ENCODE assay signal across 31 cellular contexts in the genomic region with DNA sequence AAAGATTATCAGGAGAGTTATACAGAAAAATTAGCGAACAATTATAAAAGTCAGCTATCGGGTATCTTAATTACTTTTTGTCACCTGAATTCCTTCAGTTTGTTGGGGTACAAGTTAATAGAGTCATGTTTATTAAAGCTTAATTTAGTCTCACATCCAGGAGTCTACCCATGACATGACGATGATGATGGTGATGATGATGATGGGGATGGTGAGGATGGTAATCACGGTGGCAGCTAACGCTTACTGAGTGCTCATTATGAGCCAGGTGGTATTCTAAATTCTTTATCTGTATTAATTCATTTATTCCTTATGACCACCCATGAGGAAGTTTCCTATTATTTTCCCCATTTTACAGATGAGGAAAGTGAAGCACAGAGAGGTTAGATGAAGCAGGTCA.
A peak's percentile ranks its signal among the peaks of the same experiment; 100 is the strongest.
DNase-seq lines count a peak whose midpoint lies in the region; ATAC-seq, FAIRE-seq and TF ChIP-seq lines count a peak whose summit lies in the region.
"Had no signal": no experiment of that assay in that cellular context is flagged by ENCODE, and none has a peak within 500 bp of the region (broad histone marks: within the 10 kb centered on the region; RNA-seq: fewer than 3 reads in every experiment).

No MANE protein-coding gene starts in this region.

- H3K9me3 ChIP-seq in HepG2 (ENCODE audit: low read length), result no peaks in the 10 kb centered on the region
- no peaks in the 10 kb centered on the region for H3K9me3 ChIP-seq in right lobe of liver
- no peaks in the 10 kb centered on the region for H3K9me3 ChIP-seq in HEK293 (ENCODE audit: control insufficient read depth, insufficient read depth, low read depth, low read length)
- H3K9me3 ChIP-seq: A549; BE2C; BLaER1; BLaER1 treated with 17β-estradiol and CSF1 and Interleukin-3, amounts not matched to agents 10 nM and 100 nM; Caco-2 had no signal

- WGBS in HepG2 (ENCODE audit: low lambda C conversion rate), result 3% methylated on average over 5 of the region's 5 CpGs
- WGBS in right lobe of liver (ENCODE audit: insufficient coverage, low coverage, low lambda C conversion rate, missing lambda C conversion rate), result 44% methylated on average over 5 of the region's 5 CpGs

- no peak overlapping the region for H3K4me2 ChIP-seq in HepG2 (ENCODE audit: low read depth, low read length)
- H3K4me2 ChIP-seq: A549; BLaER1; BLaER1 treated with 17β-estradiol and CSF1 and Interleukin-3, amounts not matched to agents 10 nM and 100 nM had no signal

- CTCF ChIA-PET in HepG2 (lab: Yijun Ruan, JAX; ENCODE audit: low intra/inter-chr PET ratio, low total read pairs), result no interaction called here
- CTCF ChIA-PET in HEK293 (lab: Yijun Ruan, JAX), result no interaction called here

- no peak for ATAC-seq in HepG2
- no peak for ATAC-seq in right lobe of liver
- ATAC-seq: A549; CD8-positive, alpha-beta T cell had no signal

- intact Hi-C loops in HepG2 (cut with micrococcal nuclease; ENCODE audit: unreplicated experiment), result loop anchor here (10.0 kb wide), 1 partner anchor 1263 kb away; no protein-coding TSS in a partner anchor
- intact Hi-C loops in right lobe of liver (cut with DNase I), result no loop called here

- no peak overlapping the region for H3K27ac ChIP-seq in HepG2 (ENCODE audit: extremely low read length, insufficient read depth, low read length)
- H3K27ac ChIP-seq in right lobe of liver, result no peak overlapping the region
- no peak overlapping the region for H3K27ac ChIP-seq in HEK293 (ENCODE audit: extremely low read depth, low read depth, low read length)
- H3K27ac ChIP-seq in coronary artery, result no peak overlapping the region
- H3K27ac ChIP-seq: 22Rv1; A549; BLaER1; BLaER1 treated with 17β-estradiol and CSF1 and Interleukin-3, amounts not matched to agents 10 nM and 100 nM; C4-2B had no signal

- H3K4me1 ChIP-seq in HepG2 (ENCODE audit: insufficient read depth, low read length) (no peaks in the 10 kb centered on the region), right lobe of liver (no peaks in the 10 kb centered on the region), HEK293 (ENCODE audit: control insufficient read depth, insufficient read depth, low read length) (no peaks in the 10 kb centered on the region)
- H3K4me1 ChIP-seq: A549, Caco-2 had no signal

- TF ChIP-seq EP300 in HepG2 (IDR thresholded peaks at IDR 0.05; ENCODE audit: low read depth in 2 of 2, low read length in 2 of 2) (no peak), HepG2 (CRISPR knock-in tag; IDR thresholded peaks at IDR 0.05; ENCODE audit: borderline replicate concordance) (no peak)

- H3K4me3 ChIP-seq in HepG2 (replicated peaks in 1 of 3; ENCODE audit: insufficient read depth in 1 of 3, low read depth in 2 of 3, low read length in 3 of 3), result no peak overlapping the region
- H3K4me3 ChIP-seq in right lobe of liver, result no peak overlapping the region
- H3K4me3 ChIP-seq in HEK293 (ENCODE audit: low read depth, low read length), result no peak overlapping the region
- no peak overlapping the region for H3K4me3 ChIP-seq in coronary artery
- H3K4me3 ChIP-seq: A549; BLaER1; BLaER1 treated with 17β-estradiol and CSF1 and Interleukin-3, amounts not matched to agents 10 nM and 100 nM had no signal

- no peak for DNase-seq in HepG2 (ENCODE audit: low spot score)
- DNase-seq in right lobe of liver, result no peak
- no peak for DNase-seq in coronary artery (ENCODE audit: low spot score)
- DNase-seq: 8988T; ACHN; AML-193; BE2C; C1 segment of cervical spinal cord; Caco-2; Calu3; CD4-positive, alpha-beta memory T cell; CD4-positive, alpha-beta T cell; CD4-positive, CD25-positive, alpha-beta regulatory T cell; CD8-positive, alpha-beta memory T cell; CD8-positive, alpha-beta T cell; COR-L47; DMS 273 treated with DMSO at 0.1 percent for 48 hours; DMS153; DMS53; DMS79; DMS79 treated with DMSO at 0.1 percent for 48 hours; DND-41; EL had no signal

- no peak overlapping the region for H2AFZ ChIP-seq in HepG2 (ENCODE audit: low read length)

- no peak for FAIRE-seq in HepG2 (lab: Jason Lieb, UNC)
- FAIRE-seq: A204.1, A549, D721Med had no signal

- in situ Hi-C loops in HepG2 (cut with HindIII; ENCODE audit: extremely low pct_ligation_motif_present, low pct_unique_long_range_greater_than_20kb), result no loop called here

- POLR2A ChIA-PET in HepG2 (lab: Yijun Ruan, JAX) (no interaction called here), HEK293 (lab: Yijun Ruan, JAX) (no interaction called here)

- H3K36me3 ChIP-seq in HepG2 (replicated peaks in 1 of 2; ENCODE audit: control insufficient read depth in 1 of 2, insufficient read depth in 2 of 2, low read length in 2 of 2) (no peaks in the 10 kb centered on the region), right lobe of liver (no peaks in the 10 kb centered on the region), HEK293 (ENCODE audit: control insufficient read depth in 2 of 2, insufficient read depth in 1 of 2, low read length in 2 of 2) (no peaks in the 10 kb centered on the region)
- H3K36me3 ChIP-seq: BE2C; BLaER1; BLaER1 treated with 17β-estradiol and CSF1 and Interleukin-3, amounts not matched to agents 10 nM and 100 nM had no signal

- TF ChIP-seq RAD21 in HepG2 (CRISPR knock-in tag; IDR thresholded peaks at IDR 0.05), result no peak

- BruUV-seq in HepG2 (replicated peaks; lab: Mats Ljungman, UMichigan), result no TSS peak

- H3K27me3 ChIP-seq in HepG2 (ENCODE audit: control insufficient read depth in 1 of 2, insufficient read depth in 2 of 2, low read length in 2 of 2), result no peaks in the 10 kb centered on the region; a peak in 1 of 5 replicates
- no peaks in the 10 kb centered on the region for H3K27me3 ChIP-seq in right lobe of liver
- H3K27me3 ChIP-seq: BE2C; BLaER1; BLaER1 treated with 17β-estradiol and CSF1 and Interleukin-3, amounts not matched to agents 10 nM and 100 nM had no signal

- no peaks in the 10 kb centered on the region for H3K79me2 ChIP-seq in HepG2 (ENCODE audit: insufficient read depth, low read length)

- TF ChIP-seq CTCF in HepG2 (CRISPR knock-in tag; IDR thresholded peaks at IDR 0.05) (no peak), right lobe of liver (IDR thresholded peaks at IDR 0.05) (no peak), HEK293 (tag by site-specific recombination; IDR thresholded peaks at IDR 0.05) (no peak), coronary artery (IDR thresholded peaks at IDR 0.05) (no peak)

- no peak overlapping the region for H3K9ac ChIP-seq in HepG2 (ENCODE audit: insufficient read depth, low read depth, low read length)
- H3K9ac ChIP-seq: BLaER1; BLaER1 treated with 17β-estradiol and CSF1 and Interleukin-3, amounts not matched to agents 10 nM and 100 nM had no signal

- no peak for TF ChIP-seq POLR2A in HepG2 (IDR thresholded peaks at IDR 0.05; ENCODE audit: insufficient read depth in 1 of 2, low read depth in 2 of 2, low read length in 2 of 2)
- TF ChIP-seq POLR2A in right lobe of liver (IDR thresholded peaks at IDR 0.05), result no peak

- H4K20me1 ChIP-seq in HepG2 (ENCODE audit: insufficient read depth, low read length), result no peaks in the 10 kb centered on the region
- H4K20me1 ChIP-seq: BLaER1; BLaER1 treated with 17β-estradiol and CSF1 and Interleukin-3, amounts not matched to agents 10 nM and 100 nM had no signal

TF ChIP-seq in HepG2, 621 proteins besides CTCF, POLR2A, EP300 and RAD21:
- TF ChIP-seq ZNF136 (CRISPR knock-in tag; IDR thresholded peaks at IDR 0.05; ENCODE audit: low read depth), result no peak
- peak; percentile 52 for TF ChIP-seq CREB1 (IDR thresholded peaks at IDR 0.05)
- no peak for TF ChIP-seq CREB1 (CRISPR knock-in tag; IDR thresholded peaks at IDR 0.05)

TF ChIP-seq in HEK293, 187 proteins besides CTCF, POLR2A, EP300 and RAD21:
- TF ChIP-seq, protein P1, sequence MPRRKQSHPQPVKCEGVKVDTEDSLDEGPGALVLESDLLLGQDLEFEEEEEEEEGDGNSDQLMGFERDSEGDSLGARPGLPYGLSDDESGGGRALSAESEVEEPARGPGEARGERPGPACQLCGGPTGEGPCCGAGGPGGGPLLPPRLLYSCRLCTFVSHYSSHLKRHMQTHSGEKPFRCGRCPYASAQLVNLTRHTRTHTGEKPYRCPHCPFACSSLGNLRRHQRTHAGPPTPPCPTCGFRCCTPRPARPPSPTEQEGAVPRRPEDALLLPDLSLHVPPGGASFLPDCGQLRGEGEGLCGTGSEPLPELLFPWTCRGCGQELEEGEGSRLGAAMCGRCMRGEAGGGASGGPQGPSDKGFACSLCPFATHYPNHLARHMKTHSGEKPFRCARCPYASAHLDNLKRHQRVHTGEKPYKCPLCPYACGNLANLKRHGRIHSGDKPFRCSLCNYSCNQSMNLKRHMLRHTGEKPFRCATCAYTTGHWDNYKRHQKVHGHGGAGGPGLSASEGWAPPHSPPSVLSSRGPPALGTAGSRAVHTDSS (tag by site-specific recombination; IDR thresholded peaks at IDR 0.05), result peak; percentile 75
- no peak for TF ChIP-seq ZNF214 (tag by site-specific recombination; IDR thresholded peaks at IDR 0.05; ENCODE audit: borderline replicate concordance)
- no peak for TF ChIP-seq ZNF548 (tag by site-specific recombination; IDR thresholded peaks at IDR 0.05)
